23 cellular contexts compared by ENCODE assay signal in genomic region chr15:90535254-90535653, GRCh38. TPM values are rescaled to one million over a fixed set of nuclear protein-coding genes. Genes with fewer than 3 reads are reported as not detected.
DNase-seq lines count a peak whose midpoint lies in the region; ATAC-seq, FAIRE-seq and TF ChIP-seq lines count a peak whose summit lies in the region.
"Had no signal": no experiment of that assay in that cellular context is flagged by ENCODE, and none has a peak within 500 bp of the region (broad histone marks: within the 10 kb centered on the region; RNA-seq: fewer than 3 reads in every experiment).

No MANE protein-coding gene starts in this region.

- CTCF ChIA-PET in CD4-positive, alpha-beta T cell (lab: Charles Lee): no interaction called here
- CTCF ChIA-PET in K562 (lab: Yijun Ruan, JAX; ENCODE audit: low intra/inter-chr PET ratio): no interaction called here

- no peak for ATAC-seq in activated T-cell treated with anti-CD3 and anti-CD28 coated beads, Interleukin-2, amount 50 U/mL, for 72 hours (replicated peaks in 1 of 2)
- ATAC-seq in CD4-positive, alpha-beta T cell (ENCODE audit: poor library complexity): no peak
- ATAC-seq in K562 (peak; percentile 55), HG03521 (IDR thresholded peaks at IDR 0.05; ENCODE audit: unreplicated experiment) (no peak)
- ATAC-seq: activated naive CD8-positive, alpha-beta T cell treated with anti-CD3 and anti-CD28 coated beads, Interleukin-2, amount 50 U/mL, for 24 hours; left colon; upper lobe of right lung had no signal

- H3K36me3 Mint-ChIP-seq in activated T-cell treated with anti-CD3 and anti-CD28 coated beads, Interleukin-2, amount 50 U/mL, for 24 hours (ENCODE audit: low read depth): peaks cover 33% of the 10 kb centered on the region
- peaks cover 8 to 16% of the 10 kb centered on the region in 2 donors for H3K36me3 Mint-ChIP-seq in activated T-cell treated with anti-CD3 and anti-CD28 coated beads, Interleukin-2, amount 50 U/mL, for 72 hours (ENCODE audit: insufficient read depth in 2 of 2)
- H3K36me3 Mint-ChIP-seq in CD4-positive, alpha-beta T cell (ENCODE audit: low read depth): peaks cover 21% of the 10 kb centered on the region

- H3K4me2 ChIP-seq in K562 (ENCODE audit: insufficient read depth, low read length) (peak overlapping the region; percentile 27; the same call in 1 of the 2 replicates), osteoblast (ENCODE audit: insufficient read depth, low read length) (no peak overlapping the region)

- no peak for TF ChIP-seq POLR2A in K562 (conservative IDR thresholded peaks at IDR 0.05)

- in situ Hi-C loops in K562 (cut with MboI): no loop called here

- H3K27me3 ChIP-seq in CD4-positive, alpha-beta T cell (ENCODE audit: control insufficient read depth, insufficient read depth, low read length): no peaks in the 10 kb centered on the region
- H3K27me3 ChIP-seq in K562 (ENCODE audit: control insufficient read depth in 2 of 2, insufficient read depth in 2 of 2, low read length in 2 of 2): no peaks in the 10 kb centered on the region
- no peaks in the 10 kb centered on the region for H3K27me3 ChIP-seq in osteoblast (ENCODE audit: insufficient read depth, low read length)
- H3K27me3 ChIP-seq in MG63: no peaks in the 10 kb centered on the region
- H3K27me3 ChIP-seq: stomach, upper lobe of right lung had no signal

- intact Hi-C loops in CD4-positive, alpha-beta T cell (cut with DNase I, micrococcal nuclease): loop anchor here in 1 of 2 experiments (5.0 kb wide), 1 partner anchor 37 kb away; no protein-coding TSS in a partner anchor
- intact Hi-C loops in K562 (cut with micrococcal nuclease): no loop called here

- no peaks in the 10 kb centered on the region for H3K9me3 ChIP-seq in CD4-positive, alpha-beta T cell (ENCODE audit: control insufficient read depth, low read length)
- H3K9me3 ChIP-seq in K562 (replicated peaks; ENCODE audit: control insufficient read depth, insufficient read depth, low read depth, low read length): no peaks in the 10 kb centered on the region
- H3K9me3 ChIP-seq in osteoblast (ENCODE audit: low read depth, low read length): no peaks in the 10 kb centered on the region
- H3K9me3 ChIP-seq in MG63: no peaks in the 10 kb centered on the region
- H3K9me3 ChIP-seq: stomach, upper lobe of right lung had no signal

- H3K4me3 ChIP-seq in K562 (no peak overlapping the region), osteoblast (ENCODE audit: insufficient read depth, low read length) (no peak overlapping the region), MG63 (no peak overlapping the region)
- H3K4me3 ChIP-seq: stomach, upper lobe of right lung had no signal

- TF ChIP-seq RAD21 in K562 (CRISPR knock-in tag; conservative IDR thresholded peaks at IDR 0.05 in 1 of 2, IDR thresholded peaks at IDR 0.05 in 1 of 2): no peak

- POLR2A ChIA-PET in CD4-positive, alpha-beta T cell (lab: Charles Lee): interaction anchor here (0.7 to 2.1 kb wide), 2 partner anchors 26 to 141 kb away, joined by 3 to 6 read pairs; no protein-coding TSS in a partner anchor
- POLR2A ChIA-PET in K562 (lab: Yijun Ruan, JAX): interaction anchor here (1.1 to 1.6 kb wide), 2 partner anchors 14 to 206 kb away, joined by 3 to 6 read pairs; no protein-coding TSS in a partner anchor

- peaks cover 10 to 14% of the 10 kb centered on the region in 2 experiments; a peak in 4 of 5 replicates for H3K4me1 ChIP-seq in K562 (replicated peaks in 1 of 2; ENCODE audit: control insufficient read depth in 2 of 2, insufficient read depth in 2 of 2, low read length in 2 of 2)
- H3K4me1 ChIP-seq in osteoblast (ENCODE audit: insufficient read depth, low read length): no peaks in the 10 kb centered on the region
- H3K4me1 ChIP-seq: parathyroid adenoma had no signal

- H2AFZ ChIP-seq in K562 (ENCODE audit: low read depth, low read length) (no peak overlapping the region), osteoblast (ENCODE audit: low read length) (no peak overlapping the region)
- H2AFZ ChIP-seq: parathyroid adenoma had no signal

- 14% methylated on average over 5 of the region's 5 CpGs for WGBS in K562 (ENCODE audit: insufficient coverage, low coverage, missing lambda C conversion rate)

- no peaks in the 10 kb centered on the region for H3K9me3 Mint-ChIP-seq in activated T-cell treated with anti-CD3 and anti-CD28 coated beads, Interleukin-2, amount 50 U/mL, for 24 hours
- no peaks in the 10 kb centered on the region for H3K9me3 Mint-ChIP-seq in activated T-cell treated with anti-CD3 and anti-CD28 coated beads, Interleukin-2, amount 50 U/mL, for 72 hours
- H3K9me3 Mint-ChIP-seq in CD4-positive, alpha-beta T cell: no peaks in the 10 kb centered on the region
- H3K9me3 Mint-ChIP-seq: activated B cell treated with CpG ODN at 0.5 μM for 24 hours; activated naive CD8-positive, alpha-beta T cell treated with anti-CD3 and anti-CD28 coated beads, Interleukin-2, amount 50 U/mL, for 24 hours had no signal

- peaks cover 72% of the 10 kb centered on the region for H3K79me2 ChIP-seq in K562 (ENCODE audit: control insufficient read depth, insufficient read depth, low read length)
- peaks cover 95% of the 10 kb centered on the region for H3K79me2 ChIP-seq in osteoblast (ENCODE audit: insufficient read depth, low read length)

- peak overlapping the region; percentile 76 for H3K27ac Mint-ChIP-seq in activated T-cell treated with anti-CD3 and anti-CD28 coated beads, Interleukin-2, amount 50 U/mL, for 24 hours
- no peak overlapping the region for H3K27ac Mint-ChIP-seq in activated T-cell treated with anti-CD3 and anti-CD28 coated beads, Interleukin-2, amount 50 U/mL, for 72 hours
- H3K27ac Mint-ChIP-seq in CD4-positive, alpha-beta T cell: peak overlapping the region; percentile 97
- H3K27ac Mint-ChIP-seq: activated B cell treated with CpG ODN at 0.5 μM for 24 hours; activated naive CD8-positive, alpha-beta T cell treated with anti-CD3 and anti-CD28 coated beads, Interleukin-2, amount 50 U/mL, for 24 hours had no signal

- no peak for TF ChIP-seq EP300 in K562 (IDR thresholded peaks at IDR 0.05; ENCODE audit: low read length)

- peak; percentile 87 for FAIRE-seq in K562 (lab: Jason Lieb, UNC)
- FAIRE-seq: GM12891 had no signal

- no TSS peak for BruUV-seq in K562 (replicated peaks; lab: Mats Ljungman, UMichigan)

- no peak for TF ChIP-seq CTCF in CD4-positive, alpha-beta T cell (IDR thresholded peaks at IDR 0.05)
- TF ChIP-seq CTCF in K562 (IDR thresholded peaks at IDR 0.05 in 2 of 3, conservative IDR thresholded peaks at IDR 0.05 in 1 of 3; ENCODE audit: insufficient read depth in 2 of 3, low read depth in 1 of 3, low read length in 3 of 3): no peak
- no peak for TF ChIP-seq CTCF in osteoblast (IDR thresholded peaks at IDR 0.05; ENCODE audit: extremely low read depth, low read depth, low read length)

- H3K27ac ChIP-seq in CD4-positive, alpha-beta T cell (ENCODE audit: low read depth, low read length): no peak overlapping the region
- H3K27ac ChIP-seq in K562 (ENCODE audit: extremely low read depth, low read depth, low read length) (no peak overlapping the region), osteoblast (ENCODE audit: low read depth, low read length) (no peak overlapping the region)
- H3K27ac ChIP-seq: parathyroid adenoma, stomach, upper lobe of right lung had no signal

- no peak for DNase-seq in activated T-cell treated with anti-CD3 and anti-CD28 coated beads, Interleukin-2, amount 50 U/mL, for 24 hours
- no peak for DNase-seq in activated T-cell treated with anti-CD3 and anti-CD28 coated beads, Interleukin-2, amount 50 U/mL, for 72 hours
- no peak for DNase-seq in CD4-positive, alpha-beta T cell
- DNase-seq in K562 (ENCODE audit: extremely low read depth in 1 of 4, low spot score in 3 of 4) (peak in 3 of 4 experiments; percentile 20 to 63 (median 37)), osteoblast (ENCODE audit: insufficient read length, low spot score, missing footprints) (peak; percentile 27), MG63 (no peak), DMS53 treated with DMSO at 0.1 percent for 48 hours (lab: John Stamatoyannopoulos, UW; ENCODE audit: unreplicated experiment) (no peak)
- DNase-seq: activated B cell treated with CpG ODN at 0.5 μM for 24 hours; activated naive CD8-positive, alpha-beta T cell treated with anti-CD3 and anti-CD28 coated beads, Interleukin-2, amount 50 U/mL, for 24 hours; AML-193; COR-L47; H9; head of caudate nucleus; IMR-90; left colon; mesendoderm; NCI-H345; stimulated activated CD4-positive, alpha-beta T cell treated with anti-CD3 and anti-CD28 coated beads, Interleukin-15, amount 100 ng/mL, for 24 hours; stomach; upper lobe of right lung had no signal

- H4K20me1 ChIP-seq in K562 (replicated peaks; ENCODE audit: control insufficient read depth, insufficient read depth, low read length) (peaks cover 14% of the 10 kb centered on the region; the same call in 1 of the 2 replicates), osteoblast (ENCODE audit: insufficient read depth, low read length) (peaks cover 58% of the 10 kb centered on the region)

- peaks cover 7% of the 10 kb centered on the region; the same call in 2 of the 3 replicates for H3K36me3 ChIP-seq in K562 (ENCODE audit: control insufficient read depth, insufficient read depth, low read length)
- H3K36me3 ChIP-seq in osteoblast (ENCODE audit: insufficient read depth, low read length): peaks cover 2% of the 10 kb centered on the region
- peaks cover 8% of the 10 kb centered on the region; the same call in 1 of the 2 replicates for H3K36me3 ChIP-seq in MG63

- H3K9ac ChIP-seq in K562 (ENCODE audit: insufficient read depth in 1 of 2, low read depth in 2 of 2, low read length in 2 of 2): peak overlapping the region in 1 of 2 experiments; percentile 24; a peak in 1 of 4 replicates
- H3K9ac ChIP-seq: parathyroid adenoma had no signal

- peaks cover 85% of the 10 kb centered on the region for H3K4me1 Mint-ChIP-seq in activated T-cell treated with anti-CD3 and anti-CD28 coated beads, Interleukin-2, amount 50 U/mL, for 24 hours (ENCODE audit: low read depth)
- peaks cover 91% of the 10 kb centered on the region for H3K4me1 Mint-ChIP-seq in activated T-cell treated with anti-CD3 and anti-CD28 coated beads, Interleukin-2, amount 50 U/mL, for 72 hours (ENCODE audit: low read depth)
- H3K4me1 Mint-ChIP-seq in CD4-positive, alpha-beta T cell (ENCODE audit: low read depth): peaks cover 91% of the 10 kb centered on the region

- H3K4me3 Mint-ChIP-seq in activated T-cell treated with anti-CD3 and anti-CD28 coated beads, Interleukin-2, amount 50 U/mL, for 24 hours: no peak overlapping the region
- H3K4me3 Mint-ChIP-seq in activated T-cell treated with anti-CD3 and anti-CD28 coated beads, Interleukin-2, amount 50 U/mL, for 72 hours: no peak overlapping the region
- H3K4me3 Mint-ChIP-seq in CD4-positive, alpha-beta T cell: peak overlapping the region; percentile 4
- H3K4me3 Mint-ChIP-seq: activated B cell treated with CpG ODN at 0.5 μM for 24 hours; activated naive CD8-positive, alpha-beta T cell treated with anti-CD3 and anti-CD28 coated beads, Interleukin-2, amount 50 U/mL, for 24 hours; H9 had no signal

- no peaks in the 10 kb centered on the region for H3K9me1 ChIP-seq in K562 (ENCODE audit: control insufficient read depth, insufficient read depth, low read length)

- H3K27me3 Mint-ChIP-seq in activated T-cell treated with anti-CD3 and anti-CD28 coated beads, Interleukin-2, amount 50 U/mL, for 24 hours: no peaks in the 10 kb centered on the region
- H3K27me3 Mint-ChIP-seq in activated T-cell treated with anti-CD3 and anti-CD28 coated beads, Interleukin-2, amount 50 U/mL, for 72 hours (ENCODE audit: low read depth): no peaks in the 10 kb centered on the region
- H3K27me3 Mint-ChIP-seq in CD4-positive, alpha-beta T cell: no peaks in the 10 kb centered on the region
- H3K27me3 Mint-ChIP-seq: activated B cell treated with CpG ODN at 0.5 μM for 24 hours; activated naive CD8-positive, alpha-beta T cell treated with anti-CD3 and anti-CD28 coated beads, Interleukin-2, amount 50 U/mL, for 24 hours had no signal

RNA-seq across cellular contexts. Expression of gene CRTC3, which starts 5.5 kb away (rescaled TPM):
- total RNA-seq in activated T-cell treated with anti-CD3 and anti-CD28 coated beads, Interleukin-2, amount 50 U/mL, for 72 hours: 10 to 100 TPM; 73.2 to 77.3 TPM
- 10 to 100 TPM; 90.7 to 92.4 TPM for total RNA-seq in CD4-positive, alpha-beta T cell
- total RNA-seq in K562 (2011; cell fraction: chromatin; rRNA removed; ENCODE audit: low replicate concordance): 42.0 and 91.0 TPM in 2 replicates
- 25.7 and 27.0 TPM in 2 replicates for total RNA-seq in K562 (2011; cell fraction: nucleolus; rRNA removed)
- 50.7 and 99.0 TPM in 2 replicates for total RNA-seq in K562 (2011; cell fraction: nucleoplasm; rRNA removed)
- total RNA-seq in K562 (2014; rRNA removed) (7.5 and 9.1 TPM in 2 replicates), K562 (2014; rRNA removed; fragmentation: Illumina TruSeq; extraction: Trizol) (9.4 and 10.0 TPM in 2 replicates), K562 (2015; rRNA removed; fragmentation: Illumina TruSeq; extraction: Trizol) (11.3 and 11.6 TPM in 2 replicates), K562 (2021) (18.5 and 19.0 TPM in 2 replicates), osteoblast (25.0 and 29.2 TPM in 2 replicates)
- polyA plus RNA-seq in K562 (2011; rRNA removed) (14.1 and 17.2 TPM in 2 replicates), K562 (2014; fragmentation: Illumina TruSeq; extraction: Trizol) (12.7 and 13.8 TPM in 2 replicates), K562 (2014; fragmentation: Nextera tagmentation; extraction: Ambion mirVana) (1 to 10 TPM; 1.2 to 2.1 TPM), K562 (2014; rRNA removed) (9.1 and 11.7 TPM in 2 replicates)
- 8.3 and 11.0 TPM in 2 replicates for polyA plus RNA-seq in K562 (2011; cell fraction: cytosol; rRNA removed)
- polyA plus RNA-seq in K562 (2011; cell fraction: nucleus; rRNA removed): 17.7 and 22.6 TPM in 2 replicates
- polyA plus RNA-seq in K562 (2012): 12.6 and 15.1 TPM in 2 replicates
- polyA minus RNA-seq in K562 (2011; rRNA and poly(A)+ RNA removed): 21.2 and 24.0 TPM in 2 replicates
- polyA minus RNA-seq in K562 (2011; cell fraction: cytosol; rRNA and poly(A)+ RNA removed): 10.8 and 14.3 TPM in 2 replicates
- polyA minus RNA-seq in K562 (2011; cell fraction: nucleus; rRNA and poly(A)+ RNA removed): 14.9 and 20.8 TPM in 2 replicates
- total RNA-seq in MG63 (2014; rRNA removed; shearing (Covaris generic); ENCODE audit: low replicate concordance): 3.8 and 5.6 TPM in 2 replicates

Comparison
In these comparisons a context has a peak if more than half of its experiments do, and no peak if none do; other contexts are left out.
1. DNase-seq: peak in K562 (3 of 4) and osteoblast (single experiment); none in activated T-cell treated with anti-CD3 and anti-CD28 coated beads, Interleukin-2, amount 50 U/mL, for 24 hours (single experiment), activated T-cell treated with anti-CD3 and anti-CD28 coated beads, Interleukin-2, amount 50 U/mL, for 72 hours (0 of 2), CD4-positive, alpha-beta T cell (0 of 10), MG63 (single experiment) and DMS53 treated with DMSO at 0.1 percent for 48 hours (single experiment).